In genomic region chr11:16871368-16871767, GRCh38 we compare ENCODE assay signal across 13 cellular contexts.
"Had no signal": no experiment of that assay in that cellular context is flagged by ENCODE, and none has a peak within 500 bp of the region (broad histone marks: within the 10 kb centered on the region; RNA-seq: fewer than 3 reads in every experiment).

No MANE protein-coding gene starts in this region.

- H3K27ac ChIP-seq: adrenal gland, body of pancreas, ovary, thoracic aorta, vagina had no signal

- DNase-seq: activated B cell treated with CpG ODN at 0.5 μM for 24 hours; activated CD4-positive, alpha-beta T cell treated with anti-CD3 and anti-CD28 coated beads, Interleukin-2, amount 10 ng/mL, durations not matched to agents 24 days and 14 days; activated naive CD4-positive, alpha-beta T cell treated with anti-CD3 and anti-CD28 coated beads, Interleukin-2, amount 10 ng/mL, durations not matched to agents 7 days and 5 days; adrenal gland; body of pancreas; left colon; ovary; stimulated activated CD4-positive, alpha-beta T cell treated with anti-CD3 and anti-CD28 coated beads, Interleukin-4, amount 100 ng/mL, for 1 hour; stimulated activated naive CD8-positive, alpha-beta T cell treated with anti-CD3 and anti-CD28 coated beads, Interleukin-15, amount 100 ng/mL, for 72 hours had no signal

- H3K27me3 ChIP-seq: adrenal gland, body of pancreas, ovary, vagina had no signal

- H3K9me3 Mint-ChIP-seq: activated B cell treated with CpG ODN at 0.5 μM for 24 hours; activated naive CD4-positive, alpha-beta T cell treated with anti-CD3 and anti-CD28 coated beads, Interleukin-2, amount 10 ng/mL, durations not matched to agents 7 days and 5 days; central memory CD8-positive, alpha-beta T cell; dendritic cell treated with granulocyte-macrophage colony-stimulating factor and Interleukin-4, amounts not matched to agents 40 ng/mL and 50 ng/mL, for 4 days; stimulated activated naive CD8-positive, alpha-beta T cell treated with anti-CD3 and anti-CD28 coated beads, Interleukin-15, amount 100 ng/mL, for 72 hours had no signal

- H3K4me3 Mint-ChIP-seq: activated B cell treated with CpG ODN at 0.5 μM for 24 hours; activated CD4-positive, alpha-beta T cell treated with anti-CD3 and anti-CD28 coated beads, Interleukin-2, amount 10 ng/mL, durations not matched to agents 24 days and 14 days; activated naive CD4-positive, alpha-beta T cell treated with anti-CD3 and anti-CD28 coated beads, Interleukin-2, amount 10 ng/mL, durations not matched to agents 7 days and 5 days; central memory CD8-positive, alpha-beta T cell; dendritic cell treated with granulocyte-macrophage colony-stimulating factor and Interleukin-4, amounts not matched to agents 40 ng/mL and 50 ng/mL, for 4 days; stimulated activated naive CD8-positive, alpha-beta T cell treated with anti-CD3 and anti-CD28 coated beads, Interleukin-15, amount 100 ng/mL, for 72 hours had no signal

- H3K9me3 ChIP-seq: adrenal gland, body of pancreas, ovary, thoracic aorta, vagina had no signal

- H3K27me3 Mint-ChIP-seq: activated B cell treated with CpG ODN at 0.5 μM for 24 hours; dendritic cell treated with granulocyte-macrophage colony-stimulating factor and Interleukin-4, amounts not matched to agents 40 ng/mL and 50 ng/mL, for 4 days had no signal

- H3K4me1 ChIP-seq: adrenal gland, vagina had no signal

- H3K36me3 ChIP-seq: adrenal gland, ovary, thoracic aorta, vagina had no signal

- H3K27ac Mint-ChIP-seq: activated B cell treated with CpG ODN at 0.5 μM for 24 hours; activated CD4-positive, alpha-beta T cell treated with anti-CD3 and anti-CD28 coated beads, Interleukin-2, amount 10 ng/mL, durations not matched to agents 24 days and 14 days; activated naive CD4-positive, alpha-beta T cell treated with anti-CD3 and anti-CD28 coated beads, Interleukin-2, amount 10 ng/mL, durations not matched to agents 7 days and 5 days; dendritic cell treated with granulocyte-macrophage colony-stimulating factor and Interleukin-4, amounts not matched to agents 40 ng/mL and 50 ng/mL, for 4 days; stimulated activated naive CD8-positive, alpha-beta T cell treated with anti-CD3 and anti-CD28 coated beads, Interleukin-15, amount 100 ng/mL, for 72 hours had no signal

- H3K4me3 ChIP-seq: adrenal gland, body of pancreas, ovary, thoracic aorta, vagina had no signal

- H3K4me1 Mint-ChIP-seq: activated B cell treated with CpG ODN at 0.5 μM for 24 hours; activated naive CD4-positive, alpha-beta T cell treated with anti-CD3 and anti-CD28 coated beads, Interleukin-2, amount 10 ng/mL, durations not matched to agents 7 days and 5 days; central memory CD8-positive, alpha-beta T cell had no signal

- H3K36me3 Mint-ChIP-seq: activated naive CD4-positive, alpha-beta T cell treated with anti-CD3 and anti-CD28 coated beads, Interleukin-2, amount 10 ng/mL, durations not matched to agents 7 days and 5 days had no signal
